12 cellular contexts compared by ENCODE assay signal in genomic region chr12:4288296-4289019, GRCh38. TPM values are rescaled to one million over a fixed set of nuclear protein-coding genes. Genes with fewer than 3 reads are reported as not detected.
DNase-seq lines count a peak whose midpoint lies in the region; ATAC-seq lines count a peak whose summit lies in the region.
"Had no signal": no experiment of that assay in that cellular context is flagged by ENCODE, and none has a peak within 500 bp of the region (broad histone marks: within the 10 kb centered on the region; RNA-seq: fewer than 3 reads in every experiment).

No MANE protein-coding gene starts in this region.

- no peak for DNase-seq in activated CD4-positive, CD25-positive, alpha-beta regulatory T cell treated with anti-CD3 and anti-CD28 coated beads, Interleukin-2, amount 50 U/mL, for 72 hours
- no peak for DNase-seq in activated T-helper 1 cell treated with anti-CD3 and anti-CD28 coated beads, Interleukin-12 subunit alpha, Interleukin-12 subunit beta, Interleukin-2, Interleukin-4 antibody, amounts not matched to agents 30 ng/mL and 10 ng/mL and 1 ng/mL, durations not matched to agents 14 hours and 24 hours and 36 hours (ENCODE audit: low spot score)
- DNase-seq in islet precursor cell, result peak; percentile 58
- DNase-seq in iPS-NIHi11 (ENCODE audit: low spot score), result no peak
- no peak for DNase-seq in LoVo (ENCODE audit: low spot score)
- DNase-seq: PC-9, uterus had no signal

- no peak overlapping the region for H3K4me3 Mint-ChIP-seq in activated T-helper 1 cell treated with anti-CD3 and anti-CD28 coated beads, Interleukin-12 subunit alpha, Interleukin-12 subunit beta, Interleukin-2, Interleukin-4 antibody, amounts not matched to agents 30 ng/mL and 10 ng/mL and 1 ng/mL, durations not matched to agents 14 hours and 24 hours and 36 hours
- peak overlapping the region; percentile 43 for H3K4me3 Mint-ChIP-seq in stimulated activated naive CD8-positive, alpha-beta T cell treated with anti-CD3 and anti-CD28 coated beads, Interleukin-15, Interleukin-2, amounts not matched to agents 100 ng/mL and 50 ng/mL, for 24 hours

- peak overlapping the region; percentile 77 for H3K27ac Mint-ChIP-seq in activated T-helper 1 cell treated with anti-CD3 and anti-CD28 coated beads, Interleukin-12 subunit alpha, Interleukin-12 subunit beta, Interleukin-2, Interleukin-4 antibody, amounts not matched to agents 30 ng/mL and 10 ng/mL and 1 ng/mL, durations not matched to agents 14 hours and 24 hours and 36 hours
- H3K27ac Mint-ChIP-seq in stimulated activated naive CD8-positive, alpha-beta T cell treated with anti-CD3 and anti-CD28 coated beads, Interleukin-15, Interleukin-2, amounts not matched to agents 100 ng/mL and 50 ng/mL, for 24 hours, result peak overlapping the region; percentile 84

- H3K4me1 Mint-ChIP-seq in activated T-helper 1 cell treated with anti-CD3 and anti-CD28 coated beads, Interleukin-12 subunit alpha, Interleukin-12 subunit beta, Interleukin-2, Interleukin-4 antibody, amounts not matched to agents 30 ng/mL and 10 ng/mL and 1 ng/mL, durations not matched to agents 14 hours and 24 hours and 36 hours (ENCODE audit: low read depth), result peaks cover 90% of the 10 kb centered on the region
- peaks cover 99% of the 10 kb centered on the region for H3K4me1 Mint-ChIP-seq in stimulated activated naive CD8-positive, alpha-beta T cell treated with anti-CD3 and anti-CD28 coated beads, Interleukin-15, Interleukin-2, amounts not matched to agents 100 ng/mL and 50 ng/mL, for 24 hours (ENCODE audit: low read depth)

- ATAC-seq in activated CD4-positive, CD25-positive, alpha-beta regulatory T cell treated with anti-CD3 and anti-CD28 coated beads, Interleukin-2, amount 50 U/mL, for 24 hours, result peak; percentile 22 to 36
- no peak for ATAC-seq in GM18858 (IDR thresholded peaks at IDR 0.05; ENCODE audit: unreplicated experiment)
- ATAC-seq: A549 had no signal

- H3K9me3 Mint-ChIP-seq in activated T-helper 1 cell treated with anti-CD3 and anti-CD28 coated beads, Interleukin-12 subunit alpha, Interleukin-12 subunit beta, Interleukin-2, Interleukin-4 antibody, amounts not matched to agents 30 ng/mL and 10 ng/mL and 1 ng/mL, durations not matched to agents 14 hours and 24 hours and 36 hours, result no peaks in the 10 kb centered on the region
- H3K9me3 Mint-ChIP-seq in stimulated activated naive CD8-positive, alpha-beta T cell treated with anti-CD3 and anti-CD28 coated beads, Interleukin-15, Interleukin-2, amounts not matched to agents 100 ng/mL and 50 ng/mL, for 24 hours, result no peaks in the 10 kb centered on the region

- intact Hi-C loops in activated T-helper 1 cell treated with anti-CD3 and anti-CD28 coated beads, Interleukin-12 subunit alpha, Interleukin-12 subunit beta, Interleukin-2, Interleukin-4 antibody, amounts not matched to agents 30 ng/mL and 10 ng/mL and 1 ng/mL, durations not matched to agents 14 hours and 24 hours and 36 hours (cut with micrococcal nuclease), result no loop called here

- H3K27me3 Mint-ChIP-seq in activated T-helper 1 cell treated with anti-CD3 and anti-CD28 coated beads, Interleukin-12 subunit alpha, Interleukin-12 subunit beta, Interleukin-2, Interleukin-4 antibody, amounts not matched to agents 30 ng/mL and 10 ng/mL and 1 ng/mL, durations not matched to agents 14 hours and 24 hours and 36 hours (ENCODE audit: insufficient read depth), result no peaks in the 10 kb centered on the region
- no peaks in the 10 kb centered on the region for H3K27me3 Mint-ChIP-seq in stimulated activated naive CD8-positive, alpha-beta T cell treated with anti-CD3 and anti-CD28 coated beads, Interleukin-15, Interleukin-2, amounts not matched to agents 100 ng/mL and 50 ng/mL, for 24 hours

- H3K36me3 Mint-ChIP-seq in activated T-helper 1 cell treated with anti-CD3 and anti-CD28 coated beads, Interleukin-12 subunit alpha, Interleukin-12 subunit beta, Interleukin-2, Interleukin-4 antibody, amounts not matched to agents 30 ng/mL and 10 ng/mL and 1 ng/mL, durations not matched to agents 14 hours and 24 hours and 36 hours (ENCODE audit: low read depth), result peaks cover 79% of the 10 kb centered on the region
- peaks cover 93% of the 10 kb centered on the region for H3K36me3 Mint-ChIP-seq in stimulated activated naive CD8-positive, alpha-beta T cell treated with anti-CD3 and anti-CD28 coated beads, Interleukin-15, Interleukin-2, amounts not matched to agents 100 ng/mL and 50 ng/mL, for 24 hours (ENCODE audit: low read depth)

RNA-seq across cellular contexts. Expression of gene CCND2, which starts 14.9 kb away (rescaled TPM):
- total RNA-seq in activated T-helper 1 cell treated with anti-CD3 and anti-CD28 coated beads, Interleukin-12 subunit alpha, Interleukin-12 subunit beta, Interleukin-2, Interleukin-4 antibody, amounts not matched to agents 30 ng/mL and 10 ng/mL and 1 ng/mL, durations not matched to agents 14 hours and 24 hours and 36 hours, result 548 and 549 TPM in 2 replicates
- total RNA-seq: M059J had no signal

RNA-seq across cellular contexts. Expression of gene TIGAR, which starts 32.6 kb away (rescaled TPM):
- total RNA-seq in activated T-helper 1 cell treated with anti-CD3 and anti-CD28 coated beads, Interleukin-12 subunit alpha, Interleukin-12 subunit beta, Interleukin-2, Interleukin-4 antibody, amounts not matched to agents 30 ng/mL and 10 ng/mL and 1 ng/mL, durations not matched to agents 14 hours and 24 hours and 36 hours, result 14.4 TPM in 2 replicates
